10 cellular contexts compared by ENCODE assay signal in genomic region chr14:92408186-92408585, GRCh38.
DNase-seq lines count a peak whose midpoint lies in the region; ATAC-seq, FAIRE-seq and TF ChIP-seq lines count a peak whose summit lies in the region.
"Had no signal": no experiment of that assay in that cellular context is flagged by ENCODE, and none has a peak within 500 bp of the region (broad histone marks: within the 10 kb centered on the region; RNA-seq: fewer than 3 reads in every experiment).

No MANE protein-coding gene starts in this region.

- TF ChIP-seq CTCF in LNCaP clone FGC (IDR thresholded peaks at IDR 0.05; ENCODE audit: control insufficient read depth, extremely low read depth, insufficient read depth) (no peak), ascending aorta (IDR thresholded peaks at IDR 0.05) (no peak), brain microvascular endothelial cell (IDR thresholded peaks at IDR 0.05; ENCODE audit: low read depth, low read length, missing control alignments) (no peak)

- no peaks in the 10 kb centered on the region for H3K9me3 ChIP-seq in ascending aorta
- H3K9me3 ChIP-seq in small intestine (ENCODE audit: control insufficient read depth, low read depth), result no peaks in the 10 kb centered on the region

- no peak for ATAC-seq in GM18520 (IDR thresholded peaks at IDR 0.05; ENCODE audit: unreplicated experiment)

- H3K27me3 ChIP-seq in ascending aorta, result no peaks in the 10 kb centered on the region
- no peaks in the 10 kb centered on the region for H3K27me3 ChIP-seq in brain microvascular endothelial cell (replicated peaks)
- H3K27me3 ChIP-seq in small intestine (ENCODE audit: control insufficient read depth in 2 of 2, insufficient read depth in 2 of 2, low read length in 2 of 2), result no peaks in the 10 kb centered on the region

- DNase-seq in AG08395 (ENCODE audit: low spot score) (peak; percentile 68), LNCaP clone FGC (ENCODE audit: low read depth) (peak; percentile 83), ascending aorta (ENCODE audit: low spot score in 2 of 2) (no peak), kidney glomerular epithelial cell (lab: John Stamatoyannopoulos, UW) (peak; percentile 1), brain microvascular endothelial cell (no peak), small intestine (no peak), KG1 (lab: John Stamatoyannopoulos, UW) (no peak)
- DNase-seq: cerebellar nuclear complex, right cardiac atrium had no signal

- peaks cover 0 to 12% of the 10 kb centered on the region in 2 donors for H3K4me1 ChIP-seq in ascending aorta
- peaks cover 0 to 3% of the 10 kb centered on the region in 2 donors for H3K4me1 ChIP-seq in small intestine (ENCODE audit: control insufficient read depth in 2 of 2, insufficient read depth in 1 of 2, low read depth in 1 of 2, low read length in 1 of 2)

- intact Hi-C loops in ascending aorta (cut with DNase I), result no loop called here

- H3K36me3 ChIP-seq in ascending aorta, result no peaks in the 10 kb centered on the region
- no peaks in the 10 kb centered on the region for H3K36me3 ChIP-seq in brain microvascular endothelial cell (replicated peaks)
- H3K36me3 ChIP-seq in small intestine (ENCODE audit: control insufficient read depth in 2 of 2, insufficient read depth in 2 of 2, low read length in 2 of 2), result no peaks in the 10 kb centered on the region

- in situ Hi-C loops in brain microvascular endothelial cell (cut with HindIII; ENCODE audit: low pct_ligation_motif_present, low sequenced_read_pairs), result no loop called here

- FAIRE-seq in small intestine (lab: Jason Lieb, UNC), result no peak

- 10 to 39% (median 15%) methylated on average over 1 of the region's 1 CpG for WGBS in small intestine, 3 donors

- H3K27ac ChIP-seq in ascending aorta (peak overlapping the region; percentile 41 to 52), brain microvascular endothelial cell (no peak overlapping the region), small intestine (ENCODE audit: low read depth in 1 of 2, low read length in 1 of 2) (peak overlapping the region in 1 of 2 donors; percentile 75)

- H3K4me3 ChIP-seq in LNCaP clone FGC (ENCODE audit: low read depth, low read length) (no peak overlapping the region), ascending aorta (no peak overlapping the region), brain microvascular endothelial cell (ENCODE audit: low read depth, low read length) (no peak overlapping the region), small intestine (ENCODE audit: low read depth in 1 of 2, low read length in 2 of 2) (no peak overlapping the region)

Comparison
In these comparisons a context has a peak if more than half of its experiments do, and no peak if none do; other contexts are left out.
1. DNase-seq: peak in AG08395 (single experiment), LNCaP clone FGC (single experiment) and kidney glomerular epithelial cell (single experiment); none in ascending aorta (0 of 2), brain microvascular endothelial cell (single experiment), small intestine (single experiment) and KG1 (single experiment).